In the genomic region with DNA sequence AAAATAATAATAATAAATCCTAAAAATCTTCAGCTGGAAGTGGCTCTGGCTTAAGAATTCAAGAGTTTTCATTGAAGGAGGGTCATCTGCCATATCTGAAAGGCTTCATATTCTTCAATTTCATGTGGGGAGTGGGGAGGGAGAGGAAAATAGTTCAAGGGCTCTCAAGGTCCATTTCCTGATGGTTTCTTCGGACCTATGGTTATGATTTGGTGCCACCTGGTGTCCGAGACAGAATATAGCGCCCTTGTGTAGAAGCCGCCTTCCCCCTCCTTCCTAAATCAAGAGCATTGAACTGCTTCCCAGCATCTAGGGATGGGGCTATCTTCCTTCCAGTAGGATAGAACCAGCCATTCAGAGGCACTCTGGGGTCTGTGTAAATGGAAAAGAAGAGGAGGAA, we compare ENCODE assay signal across 1 cellular context.
TF ChIP-seq lines count a peak whose summit lies in the region.

No MANE protein-coding gene starts in this region.

TF ChIP-seq in K562, 482 proteins besides CTCF, POLR2A, EP300 and RAD21 (continued from another document):
- TF ChIP-seq, protein P1, sequence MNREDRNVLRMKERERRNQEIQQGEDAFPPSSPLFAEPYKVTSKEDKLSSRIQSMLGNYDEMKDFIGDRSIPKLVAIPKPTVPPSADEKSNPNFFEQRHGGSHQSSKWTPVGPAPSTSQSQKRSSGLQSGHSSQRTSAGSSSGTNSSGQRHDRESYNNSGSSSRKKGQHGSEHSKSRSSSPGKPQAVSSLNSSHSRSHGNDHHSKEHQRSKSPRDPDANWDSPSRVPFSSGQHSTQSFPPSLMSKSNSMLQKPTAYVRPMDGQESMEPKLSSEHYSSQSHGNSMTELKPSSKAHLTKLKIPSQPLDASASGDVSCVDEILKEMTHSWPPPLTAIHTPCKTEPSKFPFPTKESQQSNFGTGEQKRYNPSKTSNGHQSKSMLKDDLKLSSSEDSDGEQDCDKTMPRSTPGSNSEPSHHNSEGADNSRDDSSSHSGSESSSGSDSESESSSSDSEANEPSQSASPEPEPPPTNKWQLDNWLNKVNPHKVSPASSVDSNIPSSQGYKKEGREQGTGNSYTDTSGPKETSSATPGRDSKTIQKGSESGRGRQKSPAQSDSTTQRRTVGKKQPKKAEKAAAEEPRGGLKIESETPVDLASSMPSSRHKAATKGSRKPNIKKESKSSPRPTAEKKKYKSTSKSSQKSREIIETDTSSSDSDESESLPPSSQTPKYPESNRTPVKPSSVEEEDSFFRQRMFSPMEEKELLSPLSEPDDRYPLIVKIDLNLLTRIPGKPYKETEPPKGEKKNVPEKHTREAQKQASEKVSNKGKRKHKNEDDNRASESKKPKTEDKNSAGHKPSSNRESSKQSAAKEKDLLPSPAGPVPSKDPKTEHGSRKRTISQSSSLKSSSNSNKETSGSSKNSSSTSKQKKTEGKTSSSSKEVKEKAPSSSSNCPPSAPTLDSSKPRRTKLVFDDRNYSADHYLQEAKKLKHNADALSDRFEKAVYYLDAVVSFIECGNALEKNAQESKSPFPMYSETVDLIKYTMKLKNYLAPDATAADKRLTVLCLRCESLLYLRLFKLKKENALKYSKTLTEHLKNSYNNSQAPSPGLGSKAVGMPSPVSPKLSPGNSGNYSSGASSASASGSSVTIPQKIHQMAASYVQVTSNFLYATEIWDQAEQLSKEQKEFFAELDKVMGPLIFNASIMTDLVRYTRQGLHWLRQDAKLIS (CRISPR knock-in tag; IDR thresholded peaks at IDR 0.05): no peak
- TF ChIP-seq ZSCAN32 (CRISPR knock-in tag; IDR thresholded peaks at IDR 0.05) (no peak), SRSF7 (optimal IDR thresholded peaks at IDR 0.05; ENCODE audit: low read depth, low read length) (no peak), STAG1 (CRISPR knock-in tag; IDR thresholded peaks at IDR 0.05; ENCODE audit: borderline replicate concordance) (peak; percentile 56; the same call in 1 of the 2 replicates), ARID2 (IDR thresholded peaks at IDR 0.05) (peak; percentile 86), SMARCC2 (IDR thresholded peaks at IDR 0.05; ENCODE audit: low read depth) (no peak), ZNF518B (CRISPR knock-in tag; IDR thresholded peaks at IDR 0.05) (no peak), KDM2B (CRISPR knock-in tag; IDR thresholded peaks at IDR 0.05) (no peak), ZSCAN29 (IDR thresholded peaks at IDR 0.05) (no peak), ZNF41 (CRISPR knock-in tag; conservative IDR thresholded peaks at IDR 0.05) (no peak), NONO (IDR thresholded peaks at IDR 0.05; ENCODE audit: low read depth in 2 of 2, low read length in 1 of 2) (no peak), MAFK (IDR thresholded peaks at IDR 0.05; ENCODE audit: low read length) (no peak), SIRT6 (IDR thresholded peaks at IDR 0.05; ENCODE audit: low read depth, low read length) (no peak), PHTF2 (CRISPR knock-in tag; IDR thresholded peaks at IDR 0.05) (no peak), CBFA2T2 (conservative IDR thresholded peaks at IDR 0.05) (no peak), KAT8 (IDR thresholded peaks at IDR 0.05; ENCODE audit: low read depth) (no peak), FOXA3 (CRISPR knock-in tag; conservative IDR thresholded peaks at IDR 0.05 in 1 of 2, IDR thresholded peaks at IDR 0.05 in 1 of 2) (no peak), OTX1 (CRISPR knock-in tag; IDR thresholded peaks at IDR 0.05) (no peak), ILF3 (IDR thresholded peaks at IDR 0.05; ENCODE audit: borderline replicate concordance) (no peak), CC2D1A (IDR thresholded peaks at IDR 0.05) (peak; percentile 56), HMG20B (CRISPR knock-in tag; IDR thresholded peaks at IDR 0.05) (no peak), TCF7L2 (IDR thresholded peaks at IDR 0.05; ENCODE audit: low read depth, low read length) (no peak), ETV6 (IDR thresholded peaks at IDR 0.05; ENCODE audit: borderline replicate concordance in 1 of 2, low read depth in 2 of 2, low read length in 1 of 2) (no peak), ETV6 (CRISPR knock-in tag; IDR thresholded peaks at IDR 0.05; ENCODE audit: borderline replicate concordance) (no peak), COPS2 (conservative IDR thresholded peaks at IDR 0.05) (no peak), POLR2G (IDR thresholded peaks at IDR 0.05; ENCODE audit: low read depth, low read length) (no peak), SMC3 (conservative IDR thresholded peaks at IDR 0.05; ENCODE audit: insufficient read depth, low read depth, low read length) (peak; percentile 89), ZNF12 (CRISPR knock-in tag; IDR thresholded peaks at IDR 0.05) (no peak), ZFX (CRISPR knock-in tag; IDR thresholded peaks at IDR 0.05) (no peak), HMG20A (CRISPR knock-in tag; conservative IDR thresholded peaks at IDR 0.05) (no peak), ESRRA (IDR thresholded peaks at IDR 0.05; ENCODE audit: borderline replicate concordance, low read depth) (peak; percentile 59; the same call in 1 of the 2 replicates), NFE2 (IDR thresholded peaks at IDR 0.05; ENCODE audit: low read depth) (no peak)
- TF ChIP-seq, protein P2, sequence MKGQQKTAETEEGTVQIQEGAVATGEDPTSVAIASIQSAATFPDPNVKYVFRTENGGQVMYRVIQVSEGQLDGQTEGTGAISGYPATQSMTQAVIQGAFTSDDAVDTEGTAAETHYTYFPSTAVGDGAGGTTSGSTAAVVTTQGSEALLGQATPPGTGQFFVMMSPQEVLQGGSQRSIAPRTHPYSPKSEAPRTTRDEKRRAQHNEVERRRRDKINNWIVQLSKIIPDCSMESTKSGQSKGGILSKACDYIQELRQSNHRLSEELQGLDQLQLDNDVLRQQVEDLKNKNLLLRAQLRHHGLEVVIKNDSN (CRISPR knock-in tag; IDR thresholded peaks at IDR 0.05): no peak
- TF ChIP-seq, protein P3, sequence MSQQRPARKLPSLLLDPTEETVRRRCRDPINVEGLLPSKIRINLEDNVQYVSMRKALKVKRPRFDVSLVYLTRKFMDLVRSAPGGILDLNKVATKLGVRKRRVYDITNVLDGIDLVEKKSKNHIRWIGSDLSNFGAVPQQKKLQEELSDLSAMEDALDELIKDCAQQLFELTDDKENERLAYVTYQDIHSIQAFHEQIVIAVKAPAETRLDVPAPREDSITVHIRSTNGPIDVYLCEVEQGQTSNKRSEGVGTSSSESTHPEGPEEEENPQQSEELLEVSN (IDR thresholded peaks at IDR 0.05; ENCODE audit: borderline replicate concordance in 1 of 2, extremely low read depth in 1 of 2, insufficient read depth in 1 of 2, insufficient read length in 1 of 2, low read depth in 1 of 2, low read length in 1 of 2, poor library complexity in 1 of 2, severe bottlenecking in 1 of 2): no peak
- TF ChIP-seq, protein P4, sequence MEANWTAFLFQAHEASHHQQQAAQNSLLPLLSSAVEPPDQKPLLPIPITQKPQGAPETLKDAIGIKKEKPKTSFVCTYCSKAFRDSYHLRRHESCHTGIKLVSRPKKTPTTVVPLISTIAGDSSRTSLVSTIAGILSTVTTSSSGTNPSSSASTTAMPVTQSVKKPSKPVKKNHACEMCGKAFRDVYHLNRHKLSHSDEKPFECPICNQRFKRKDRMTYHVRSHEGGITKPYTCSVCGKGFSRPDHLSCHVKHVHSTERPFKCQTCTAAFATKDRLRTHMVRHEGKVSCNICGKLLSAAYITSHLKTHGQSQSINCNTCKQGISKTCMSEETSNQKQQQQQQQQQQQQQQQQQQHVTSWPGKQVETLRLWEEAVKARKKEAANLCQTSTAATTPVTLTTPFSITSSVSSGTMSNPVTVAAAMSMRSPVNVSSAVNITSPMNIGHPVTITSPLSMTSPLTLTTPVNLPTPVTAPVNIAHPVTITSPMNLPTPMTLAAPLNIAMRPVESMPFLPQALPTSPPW (CRISPR knock-in tag; IDR thresholded peaks at IDR 0.05): 0 out of 2 replicates have a peak, but pooled peaks have one; percentile 13
- TF ChIP-seq, protein P5, sequence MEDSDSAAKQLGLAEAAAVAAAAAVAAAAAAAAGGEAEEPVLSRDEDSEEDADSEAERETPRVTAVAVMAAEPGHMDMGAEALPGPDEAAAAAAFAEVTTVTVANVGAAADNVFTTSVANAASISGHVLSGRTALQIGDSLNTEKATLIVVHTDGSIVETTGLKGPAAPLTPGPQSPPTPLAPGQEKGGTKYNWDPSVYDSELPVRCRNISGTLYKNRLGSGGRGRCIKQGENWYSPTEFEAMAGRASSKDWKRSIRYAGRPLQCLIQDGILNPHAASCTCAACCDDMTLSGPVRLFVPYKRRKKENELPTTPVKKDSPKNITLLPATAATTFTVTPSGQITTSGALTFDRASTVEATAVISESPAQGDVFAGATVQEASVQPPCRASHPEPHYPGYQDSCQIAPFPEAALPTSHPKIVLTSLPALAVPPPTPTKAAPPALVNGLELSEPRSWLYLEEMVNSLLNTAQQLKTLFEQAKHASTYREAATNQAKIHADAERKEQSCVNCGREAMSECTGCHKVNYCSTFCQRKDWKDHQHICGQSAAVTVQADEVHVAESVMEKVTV (CRISPR knock-in tag; IDR thresholded peaks at IDR 0.05): peak; percentile 57; the same call in 1 of the 2 replicates
- TF ChIP-seq, protein P6, sequence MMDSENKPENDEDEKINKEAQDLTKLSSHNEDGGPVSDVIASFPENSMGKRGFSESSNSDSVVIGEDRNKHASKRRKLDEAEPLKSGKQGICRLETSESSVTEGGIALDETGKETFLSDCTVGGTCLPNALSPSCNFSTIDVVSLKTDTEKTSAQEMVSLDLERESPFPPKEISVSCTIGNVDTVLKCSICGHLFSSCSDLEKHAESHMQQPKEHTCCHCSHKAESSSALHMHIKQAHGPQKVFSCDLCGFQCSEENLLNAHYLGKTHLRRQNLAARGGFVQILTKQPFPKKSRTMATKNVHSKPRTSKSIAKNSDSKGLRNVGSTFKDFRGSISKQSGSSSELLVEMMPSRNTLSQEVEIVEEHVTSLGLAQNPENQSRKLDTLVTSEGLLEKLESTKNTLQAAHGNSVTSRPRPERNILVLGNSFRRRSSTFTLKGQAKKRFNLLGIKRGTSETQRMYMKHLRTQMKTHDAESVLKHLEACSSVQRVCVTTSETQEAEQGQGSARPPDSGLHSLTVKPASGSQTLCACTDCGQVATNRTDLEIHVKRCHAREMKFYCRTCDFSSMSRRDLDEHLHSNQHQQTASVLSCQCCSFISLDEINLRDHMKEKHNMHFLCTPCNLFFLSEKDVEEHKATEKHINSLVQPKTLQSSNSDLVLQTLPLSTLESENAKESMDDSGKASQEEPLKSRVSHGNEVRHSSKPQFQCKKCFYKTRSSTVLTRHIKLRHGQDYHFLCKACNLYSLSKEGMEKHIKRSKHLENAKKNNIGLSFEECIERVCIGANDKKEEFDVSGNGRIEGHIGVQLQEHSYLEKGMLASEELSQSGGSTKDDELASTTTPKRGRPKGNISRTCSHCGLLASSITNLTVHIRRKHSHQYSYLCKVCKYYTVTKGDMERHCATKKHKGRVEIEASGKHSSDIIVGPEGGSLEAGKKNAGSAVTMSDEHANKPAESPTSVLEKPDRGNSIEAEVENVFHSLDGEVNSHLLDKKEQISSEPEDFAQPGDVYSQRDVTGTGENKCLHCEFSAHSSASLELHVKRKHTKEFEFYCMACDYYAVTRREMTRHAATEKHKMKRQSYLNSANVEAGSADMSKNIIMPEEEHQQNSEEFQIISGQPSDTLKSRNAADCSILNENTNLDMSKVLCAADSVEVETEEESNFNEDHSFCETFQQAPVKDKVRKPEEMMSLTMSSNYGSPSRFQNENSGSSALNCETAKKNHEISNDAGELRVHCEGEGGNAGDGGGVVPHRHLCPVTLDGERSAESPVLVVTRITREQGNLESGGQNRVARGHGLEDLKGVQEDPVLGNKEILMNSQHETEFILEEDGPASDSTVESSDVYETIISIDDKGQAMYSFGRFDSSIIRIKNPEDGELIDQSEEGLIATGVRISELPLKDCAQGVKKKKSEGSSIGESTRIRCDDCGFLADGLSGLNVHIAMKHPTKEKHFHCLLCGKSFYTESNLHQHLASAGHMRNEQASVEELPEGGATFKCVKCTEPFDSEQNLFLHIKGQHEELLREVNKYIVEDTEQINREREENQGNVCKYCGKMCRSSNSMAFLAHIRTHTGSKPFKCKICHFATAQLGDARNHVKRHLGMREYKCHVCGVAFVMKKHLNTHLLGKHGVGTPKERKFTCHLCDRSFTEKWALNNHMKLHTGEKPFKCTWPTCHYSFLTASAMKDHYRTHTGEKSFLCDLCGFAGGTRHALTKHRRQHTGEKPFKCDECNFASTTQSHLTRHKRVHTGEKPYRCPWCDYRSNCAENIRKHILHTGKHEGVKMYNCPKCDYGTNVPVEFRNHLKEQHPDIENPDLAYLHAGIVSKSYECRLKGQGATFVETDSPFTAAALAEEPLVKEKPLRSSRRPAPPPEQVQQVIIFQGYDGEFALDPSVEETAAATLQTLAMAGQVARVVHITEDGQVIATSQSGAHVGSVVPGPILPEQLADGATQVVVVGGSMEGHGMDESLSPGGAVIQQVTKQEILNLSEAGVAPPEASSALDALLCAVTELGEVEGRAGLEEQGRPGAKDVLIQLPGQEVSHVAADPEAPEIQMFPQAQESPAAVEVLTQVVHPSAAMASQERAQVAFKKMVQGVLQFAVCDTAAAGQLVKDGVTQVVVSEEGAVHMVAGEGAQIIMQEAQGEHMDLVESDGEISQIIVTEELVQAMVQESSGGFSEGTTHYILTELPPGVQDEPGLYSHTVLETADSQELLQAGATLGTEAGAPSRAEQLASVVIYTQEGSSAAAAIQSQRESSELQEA (IDR thresholded peaks at IDR 0.05; ENCODE audit: low read depth): no peak
